Comparison of ENCODE assay signal across 2 cellular contexts in genomic region chr5:168382421-168382820, GRCh38.
TF ChIP-seq lines count a peak whose summit lies in the region.

No MANE protein-coding gene starts in this region.

TF ChIP-seq in SK-N-SH, 30 proteins besides CTCF, POLR2A, EP300 and RAD21 (continued from another document):
- TF ChIP-seq POLR2AphosphoS5 (IDR thresholded peaks at IDR 0.05; ENCODE audit: low read depth, low read length), result no peak
- no peak for TF ChIP-seq RCOR1 (IDR thresholded peaks at IDR 0.05; ENCODE audit: low read length)
TF ChIP-seq in SK-N-SH: peak in this region for 0.

TF ChIP-seq in SK-N-SH treated with all-trans-retinoic acid at 6 μM for 48 hours, 23 proteins besides CTCF, POLR2A, EP300 and RAD21 (continued from another document):
- TF ChIP-seq CSRNP3 (CRISPR knock-in tag; IDR thresholded peaks at IDR 0.05), result no peak
- no peak for TF ChIP-seq OSR1 (CRISPR knock-in tag; IDR thresholded peaks at IDR 0.05)
